Comparison of ENCODE assay signal across 7 cellular contexts in genomic region chr7:109121599-109122300, GRCh38.
"Had no signal": no experiment of that assay in that cellular context is flagged by ENCODE, and none has a peak within 500 bp of the region (broad histone marks: within the 10 kb centered on the region; RNA-seq: fewer than 3 reads in every experiment).

No MANE protein-coding gene starts in this region.

- H3K27ac ChIP-seq: HL-60 had no signal

- ATAC-seq: HepG2 had no signal

- H3K4me3 Mint-ChIP-seq: IgD-negative memory B cell had no signal

- DNase-seq: GOT3, H7, HCEC 1CT, KBM-7 had no signal

- H3K27ac Mint-ChIP-seq: IgD-negative memory B cell had no signal

- H3K27me3 Mint-ChIP-seq: IgD-negative memory B cell had no signal
